In the genomic region with DNA sequence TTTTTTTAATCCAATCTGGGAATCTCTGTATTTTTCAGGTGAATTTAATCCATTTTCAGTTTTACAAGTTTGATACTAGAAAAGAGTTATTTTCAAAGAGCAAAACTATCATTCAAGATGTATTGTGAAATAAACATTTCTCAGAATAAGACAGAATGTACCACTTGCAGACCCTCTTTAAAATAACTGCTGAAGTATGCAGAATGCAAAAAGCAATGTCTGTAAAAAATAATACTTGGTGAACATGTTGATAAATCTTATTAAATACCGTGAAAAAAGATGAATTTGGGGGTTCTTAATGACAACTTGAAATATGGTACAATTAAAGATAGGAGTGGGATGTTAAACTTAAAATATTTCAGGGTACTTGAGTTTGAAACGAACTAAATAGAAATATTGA, we compare ENCODE assay signal across 1 cellular context.
TF ChIP-seq lines count a peak whose summit lies in the region.

No MANE protein-coding gene starts in this region.

TF ChIP-seq in IMR-90, 13 proteins besides CTCF, POLR2A, EP300 and RAD21 (continued from another document):
- peak; percentile 53 for TF ChIP-seq MAFK (IDR thresholded peaks at IDR 0.05; ENCODE audit: low read depth, low read length)
- no peak for TF ChIP-seq FOS (IDR thresholded peaks at IDR 0.05; ENCODE audit: low read depth, low read length)
- no peak for TF ChIP-seq MXI1 (IDR thresholded peaks at IDR 0.05; ENCODE audit: borderline replicate concordance, low read depth, low read length)
- peak; percentile 17; the same call in 1 of the 2 replicates for TF ChIP-seq CEBPB (IDR thresholded peaks at IDR 0.05; ENCODE audit: low read depth, low read length)
- TF ChIP-seq BHLHE40 (IDR thresholded peaks at IDR 0.05; ENCODE audit: low read depth, low read length): no peak
- no peak for TF ChIP-seq SMC3 (IDR thresholded peaks at IDR 0.05; ENCODE audit: low read depth, low read length)
- TF ChIP-seq MAZ (IDR thresholded peaks at IDR 0.05; ENCODE audit: borderline replicate concordance, low read depth, low read length): no peak
- TF ChIP-seq, protein P1, sequence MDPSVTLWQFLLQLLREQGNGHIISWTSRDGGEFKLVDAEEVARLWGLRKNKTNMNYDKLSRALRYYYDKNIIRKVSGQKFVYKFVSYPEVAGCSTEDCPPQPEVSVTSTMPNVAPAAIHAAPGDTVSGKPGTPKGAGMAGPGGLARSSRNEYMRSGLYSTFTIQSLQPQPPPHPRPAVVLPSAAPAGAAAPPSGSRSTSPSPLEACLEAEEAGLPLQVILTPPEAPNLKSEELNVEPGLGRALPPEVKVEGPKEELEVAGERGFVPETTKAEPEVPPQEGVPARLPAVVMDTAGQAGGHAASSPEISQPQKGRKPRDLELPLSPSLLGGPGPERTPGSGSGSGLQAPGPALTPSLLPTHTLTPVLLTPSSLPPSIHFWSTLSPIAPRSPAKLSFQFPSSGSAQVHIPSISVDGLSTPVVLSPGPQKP (IDR thresholded peaks at IDR 0.05; ENCODE audit: borderline replicate concordance, low read depth, low read length): no peak
- TF ChIP-seq CHD1 (IDR thresholded peaks at IDR 0.05; ENCODE audit: low read depth, low read length): no peak
